In the genomic region with DNA sequence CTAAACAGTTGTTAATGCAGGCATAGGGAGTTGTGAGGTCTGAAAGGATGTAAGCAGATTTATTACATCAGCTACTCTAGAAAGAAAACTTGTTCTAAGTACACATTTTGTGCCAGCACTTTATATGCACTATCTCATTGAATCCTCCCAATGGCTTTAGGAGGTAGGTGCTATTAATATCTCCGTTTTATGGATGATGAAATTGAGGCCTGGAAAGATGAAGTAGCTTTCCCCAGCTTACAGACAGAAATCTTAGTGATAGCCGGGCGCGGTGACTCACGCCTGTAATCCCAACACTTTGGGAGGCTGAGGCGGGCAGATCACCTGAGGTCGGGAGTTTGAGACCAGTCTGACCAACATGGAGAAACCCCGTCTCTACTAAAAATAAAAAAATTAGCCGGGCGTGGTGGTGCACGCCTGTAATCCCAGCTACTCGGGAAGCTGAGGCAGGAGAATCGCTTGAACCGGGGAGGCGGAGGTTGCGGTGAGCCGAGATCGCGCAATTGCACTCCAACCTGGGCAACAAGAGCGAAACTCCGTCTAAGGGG, we compare ENCODE assay signal across 8 cellular contexts. TPM values are rescaled to one million over a fixed set of nuclear protein-coding genes. Genes with fewer than 3 reads are reported as not detected.
DNase-seq lines count a peak whose midpoint lies in the region; TF ChIP-seq lines count a peak whose summit lies in the region.
"Not testable (repeated sequence)": the region's sequence is repeated elsewhere in the genome, so short reads cannot be mapped to it uniquely, and the experiment has no call there.
"Had no signal": no experiment of that assay in that cellular context is flagged by ENCODE, and none has a peak within 500 bp of the region (broad histone marks: within the 10 kb centered on the region; RNA-seq: fewer than 3 reads in every experiment).

No MANE protein-coding gene starts in this region.

- H2AK5ac ChIP-seq in mesenchymal stem cell (ENCODE audit: low read length, severe bottlenecking), result not testable (repeated sequence)

- not testable (repeated sequence) for H2BK120ac ChIP-seq in mesenchymal stem cell (ENCODE audit: low read depth, low read length)

- H2BK12ac ChIP-seq in mesenchymal stem cell (ENCODE audit: low read length in 2 of 2), result not testable (repeated sequence)

- H2BK5ac ChIP-seq in mesenchymal stem cell (ENCODE audit: low read depth, low read length, poor library complexity, severe bottlenecking), result not testable (repeated sequence)

- H4K91ac ChIP-seq in mesenchymal stem cell (ENCODE audit: low read length), result not testable (repeated sequence)

- not testable (repeated sequence) for H3K9me3 Mint-ChIP-seq in brain

- not testable (repeated sequence) for H3K9me3 ChIP-seq in MM.1S (replicated peaks; ENCODE audit: insufficient read depth, low read length); mesenchymal stem cell (ENCODE audit: control insufficient read depth, low read length); sigmoid colon

- peak overlapping the region; percentile 96 to 99 (median 99) for H3K27ac Mint-ChIP-seq in brain

- H3K4me3 Mint-ChIP-seq in brain, result peak overlapping the region; percentile 89 to 100 (median 94)

- peaks cover 31% of the 10 kb centered on the region for H3K79me2 ChIP-seq in MM.1S (ENCODE audit: low read length)

- H3K14ac ChIP-seq in mesenchymal stem cell (ENCODE audit: low read length in 2 of 2), result peak overlapping the region in 1 of 2 experiments; percentile 87

- TF ChIP-seq CTCF in MM.1S (IDR thresholded peaks at IDR 0.05; ENCODE audit: low read length); WI38 (IDR thresholded peaks at IDR 0.05; ENCODE audit: low read depth, low read length); brain (conservative IDR thresholded peaks at IDR 0.05); fibroblast of the aortic adventitia (IDR thresholded peaks at IDR 0.05; ENCODE audit: insufficient read depth, low read length); sigmoid colon (IDR thresholded peaks at IDR 0.05): not testable (repeated sequence)

- H4K20me1 ChIP-seq in MM.1S (ENCODE audit: insufficient read depth, low read length), result not testable (repeated sequence)

- peak overlapping the region; percentile 82 for H3K9ac ChIP-seq in MM.1S (ENCODE audit: low read length)
- H3K9ac ChIP-seq in mesenchymal stem cell (ENCODE audit: low read length), result peak overlapping the region; percentile 98

- H2AFZ ChIP-seq in MM.1S (ENCODE audit: low read length) (peak overlapping the region; percentile 85), mesenchymal stem cell (ENCODE audit: low read depth, low read length) (peak overlapping the region; percentile 80)

- DNase-seq in GM03348 (ENCODE audit: low spot score) (peak; percentile 12), fibroblast of the aortic adventitia (ENCODE audit: low read depth) (peak; percentile 50)
- not testable (repeated sequence) for DNase-seq in MM.1S, mesenchymal stem cell, sigmoid colon

- H3K4me1 ChIP-seq in MM.1S (ENCODE audit: low read length); mesenchymal stem cell (ENCODE audit: control insufficient read depth, insufficient read depth, low read depth, low read length): not testable (repeated sequence)
- peaks cover 0 to 29% (median 25%) of the 10 kb centered on the region in 4 donors for H3K4me1 ChIP-seq in sigmoid colon

- H3K27ac ChIP-seq in MM.1S (ENCODE audit: low read length), result peak overlapping the region; percentile 55; the same call in 1 of the 2 replicates
- H3K27ac ChIP-seq in mesenchymal stem cell (ENCODE audit: low read length, poor library complexity, severe bottlenecking), result peak overlapping the region; percentile 11
- H3K27ac ChIP-seq in sigmoid colon, result peak overlapping the region; percentile 84 to 90 (median 86)

- intact Hi-C loops in sigmoid colon (cut with DNase I), result loop anchor here (10.0 kb wide), 3 partner anchors 292 to 442 kb away; a partner anchor contains a TSS

- not testable (repeated sequence) for TF ChIP-seq POLR2A in sigmoid colon (IDR thresholded peaks at IDR 0.05)

- H4K8ac ChIP-seq in mesenchymal stem cell (ENCODE audit: low read length), result not testable (repeated sequence)

- H3K36me3 Mint-ChIP-seq in brain, result peaks cover 28% of the 10 kb centered on the region

- not testable (repeated sequence) for H3K23ac ChIP-seq in mesenchymal stem cell (ENCODE audit: low read length in 2 of 2)

- H3K4me3 ChIP-seq in MM.1S (ENCODE audit: low read length), result peak overlapping the region; percentile 75
- peak overlapping the region; percentile 88 for H3K4me3 ChIP-seq in WI38 (ENCODE audit: low read depth, low read length)
- H3K4me3 ChIP-seq in fibroblast of the aortic adventitia (ENCODE audit: low read depth, low read length), result peak overlapping the region; percentile 98
- peak overlapping the region; percentile 78 to 95 for H3K4me3 ChIP-seq in mesenchymal stem cell (ENCODE audit: insufficient read depth in 1 of 2, low read depth in 1 of 2, low read length in 2 of 2)
- H3K4me3 ChIP-seq in sigmoid colon, result peak overlapping the region; percentile 70 to 85 (median 74)

- peak overlapping the region in 1 of 2 experiments; percentile 90 for H3K4ac ChIP-seq in mesenchymal stem cell (ENCODE audit: low read depth in 1 of 2, low read length in 2 of 2)

- H3K4me2 ChIP-seq in MM.1S (ENCODE audit: low read depth, low read length), result peak overlapping the region; percentile 84
- peak overlapping the region; percentile 78 for H3K4me2 ChIP-seq in mesenchymal stem cell (ENCODE audit: low read length, poor library complexity, severe bottlenecking)

- H3F3A ChIP-seq in MM.1S (ENCODE audit: insufficient read depth, low read length), result not testable (repeated sequence)

- not testable (repeated sequence) for H3K9me2 ChIP-seq in MM.1S (replicated peaks; ENCODE audit: insufficient read depth, low read length)

- not testable (repeated sequence) for H3K36me3 ChIP-seq in MM.1S (replicated peaks; ENCODE audit: insufficient read depth, low read length)
- peaks cover 8 to 31% of the 10 kb centered on the region in 2 experiments for H3K36me3 ChIP-seq in mesenchymal stem cell (ENCODE audit: control insufficient read depth in 1 of 2, insufficient read depth in 2 of 2, low read depth in 1 of 2, low read length in 2 of 2)
- peaks cover 5 to 32% (median 25%) of the 10 kb centered on the region in 4 donors for H3K36me3 ChIP-seq in sigmoid colon

- H3K27me3 Mint-ChIP-seq in brain, result not testable (repeated sequence)

- H3K27me3 ChIP-seq in MM.1S (replicated peaks; ENCODE audit: insufficient read depth, low read length); mesenchymal stem cell (ENCODE audit: control insufficient read depth in 1 of 2, insufficient read depth in 1 of 2, low read length in 2 of 2); sigmoid colon: not testable (repeated sequence)

- WGBS in mesenchymal stem cell, result 93% methylated on average over 21 of the region's 21 CpGs
- WGBS in sigmoid colon, 2 donors, result 79 to 85% methylated on average over 21 of the region's 21 CpGs

- H3K4me1 Mint-ChIP-seq in brain, result peaks cover 64% of the 10 kb centered on the region

- peaks cover 15% of the 10 kb centered on the region for H3K79me1 ChIP-seq in mesenchymal stem cell (replicated peaks; ENCODE audit: low read length, poor library complexity, severe bottlenecking)

- H2BK15ac ChIP-seq in mesenchymal stem cell (ENCODE audit: low read depth, poor library complexity, severe bottlenecking), result not testable (repeated sequence)

- not testable (repeated sequence) for TF ChIP-seq EP300 in sigmoid colon (IDR thresholded peaks at IDR 0.05)

- H3K18ac ChIP-seq in mesenchymal stem cell (ENCODE audit: low read depth in 1 of 2, low read length in 2 of 2), result not testable (repeated sequence)

RNA-seq across cellular contexts. Expression of a gene that starts 0.9 kb away (rescaled TPM):
- polyA plus RNA-seq in brain (ENCODE audit: insufficient read depth, low read depth, low replicate concordance) (6.0 TPM), sigmoid colon (10 to 100 TPM; 10.8 to 13.2 (median 10.9) TPM)
- total RNA-seq in fibroblast of the aortic adventitia (ENCODE audit: low replicate concordance) (11.5 and 40.5 TPM in 2 replicates), sigmoid colon (10 to 100 TPM; 13.3 to 21.3 (median 19.2) TPM)
- 15.8 TPM for polyA plus RNA-seq in mesenchymal stem cell (2013, experiment 1 of 2)
- polyA plus RNA-seq in mesenchymal stem cell (2013, experiment 2 of 2), result 15.6 TPM

RNA-seq across cellular contexts. Expression of a gene that starts 22.5 kb away (rescaled TPM):
- polyA plus RNA-seq in brain (ENCODE audit: insufficient read depth, low read depth, low replicate concordance) (not detected), sigmoid colon (under 1 TPM in 1 of 3 donors, not detected in 2; 0.03 TPM)
- total RNA-seq in fibroblast of the aortic adventitia (ENCODE audit: low replicate concordance) (not detected in 2 replicates), sigmoid colon (under 1 TPM in 1 of 4 donors, not detected in 3; 0.16 TPM)
- polyA plus RNA-seq in mesenchymal stem cell (2013, experiment 1 of 2), result not detected
- polyA plus RNA-seq in mesenchymal stem cell (2013, experiment 2 of 2), result not detected
- total RNA-seq: Right ventricle myocardium inferior had no signal

Comparison
In these comparisons a context has a peak if more than half of its experiments do, and no peak if none do; other contexts are left out.
1. H3K27ac ChIP-seq: peak in every context shown above with its lines; median percentile 86 in sigmoid colon; 55 in MM.1S; 11 in mesenchymal stem cell.